20 cellular contexts compared by ENCODE assay signal in genomic region chr5:179410291-179411160, GRCh38.
"Had no signal": no experiment of that assay in that cellular context is flagged by ENCODE, and none has a peak within 500 bp of the region (broad histone marks: within the 10 kb centered on the region; RNA-seq: fewer than 3 reads in every experiment).

No MANE protein-coding gene starts in this region.

- H3K27ac Mint-ChIP-seq: activated naive CD8-positive, alpha-beta T cell treated with anti-CD3 and anti-CD28 coated beads, Interleukin-2, amount 50 U/mL, for 24 hours; activated T-helper 1 cell treated with anti-CD3 and anti-CD28 coated beads, Interleukin-12 subunit alpha, Interleukin-12 subunit beta, Interleukin-2, Interleukin-4 antibody, amounts not matched to agents 30 ng/mL and 10 ng/mL and 1 ng/mL, durations not matched to agents 14 hours and 24 hours and 36 hours; nephron; T-helper 1 cell treated with Interleukin-12 subunit alpha and Interleukin-12 subunit beta and Interleukin-4 antibody, amounts not matched to agents 30 μg/mL and 1 μg/mL, for 36 hours had no signal

- DNase-seq: activated CD4-positive, alpha-beta T cell treated with anti-CD3 and anti-CD28 coated beads, Interleukin-2, amount 50 U/mL, for 1 hour; activated CD4-positive, CD25-positive, alpha-beta regulatory T cell; activated CD8-positive, alpha-beta memory T cell treated with anti-CD3 and anti-CD28 coated beads, Interleukin-2, amount 50 U/mL, for 4 hours; activated naive CD4-positive, alpha-beta T cell; activated naive CD8-positive, alpha-beta T cell treated with anti-CD3 and anti-CD28 coated beads, Interleukin-2, amount 50 U/mL, for 24 hours; effector CD4-positive, alpha-beta T cell; heart right ventricle; kidney glomerular epithelial cell; stimulated activated CD4-positive, alpha-beta T cell treated with anti-CD3 and anti-CD28 coated beads, Interleukin-12 subunit alpha, Interleukin-12 subunit beta, amount 100 ng/mL, for 4 hours; stimulated activated CD4-positive, alpha-beta T cell treated with anti-CD3 and anti-CD28 coated beads, Interleukin-2, amount 100 ng/mL, for 48 hours; stimulated activated CD8-positive, alpha-beta memory T cell treated with anti-CD3 and anti-CD28 coated beads, Interleukin-4, amount 100 ng/mL, for 48 hours; stimulated activated naive CD8-positive, alpha-beta T cell treated with anti-CD3 and anti-CD28 coated beads, Interleukin-15, Interleukin-2, amounts not matched to agents 100 U/mL and 50 U/mL, for 24 hours; upper lobe of right lung had no signal

- ATAC-seq: activated naive CD8-positive, alpha-beta T cell treated with anti-CD3 and anti-CD28 coated beads, Interleukin-2, amount 50 U/mL, for 24 hours; heart right ventricle; mucosa of descending colon; stimulated activated naive CD8-positive, alpha-beta T cell treated with anti-CD3 and anti-CD28 coated beads, Interleukin-15, Interleukin-2, amounts not matched to agents 100 U/mL and 50 U/mL, for 24 hours; upper lobe of right lung had no signal

- H3K27ac ChIP-seq: heart right ventricle, SK-N-MC, suprapubic skin, upper lobe of right lung had no signal

- H3K4me3 ChIP-seq: heart right ventricle, lung, mucosa of descending colon, SK-N-MC, suprapubic skin, upper lobe of right lung had no signal

- H3K4me1 Mint-ChIP-seq: activated naive CD8-positive, alpha-beta T cell treated with anti-CD3 and anti-CD28 coated beads, Interleukin-2, amount 50 U/mL, for 24 hours had no signal

- H3K9me3 ChIP-seq: heart right ventricle, mucosa of descending colon, suprapubic skin, upper lobe of right lung had no signal

- H3K4me1 ChIP-seq: upper lobe of right lung had no signal

- H3K4me3 Mint-ChIP-seq: activated naive CD8-positive, alpha-beta T cell treated with anti-CD3 and anti-CD28 coated beads, Interleukin-2, amount 50 U/mL, for 24 hours; activated T-helper 1 cell treated with anti-CD3 and anti-CD28 coated beads, Interleukin-12 subunit alpha, Interleukin-12 subunit beta, Interleukin-2, Interleukin-4 antibody, amounts not matched to agents 30 ng/mL and 10 ng/mL and 1 ng/mL, durations not matched to agents 14 hours and 24 hours and 36 hours; nephron; T-helper 1 cell treated with Interleukin-12 subunit alpha and Interleukin-12 subunit beta and Interleukin-4 antibody, amounts not matched to agents 30 μg/mL and 1 μg/mL, for 36 hours had no signal

- H3K9me3 Mint-ChIP-seq: activated naive CD8-positive, alpha-beta T cell treated with anti-CD3 and anti-CD28 coated beads, Interleukin-2, amount 50 U/mL, for 24 hours; activated T-helper 1 cell treated with anti-CD3 and anti-CD28 coated beads, Interleukin-12 subunit alpha, Interleukin-12 subunit beta, Interleukin-2, Interleukin-4 antibody, amounts not matched to agents 30 ng/mL and 10 ng/mL and 1 ng/mL, durations not matched to agents 14 hours and 24 hours and 36 hours; nephron; T-helper 1 cell treated with Interleukin-12 subunit alpha and Interleukin-12 subunit beta and Interleukin-4 antibody, amounts not matched to agents 30 μg/mL and 1 μg/mL, for 36 hours had no signal

- H3K36me3 ChIP-seq: heart right ventricle, suprapubic skin, upper lobe of right lung had no signal

- H3K27me3 ChIP-seq: upper lobe of right lung had no signal
